Comparison of ENCODE assay signal across 8 cellular contexts in the genomic region with DNA sequence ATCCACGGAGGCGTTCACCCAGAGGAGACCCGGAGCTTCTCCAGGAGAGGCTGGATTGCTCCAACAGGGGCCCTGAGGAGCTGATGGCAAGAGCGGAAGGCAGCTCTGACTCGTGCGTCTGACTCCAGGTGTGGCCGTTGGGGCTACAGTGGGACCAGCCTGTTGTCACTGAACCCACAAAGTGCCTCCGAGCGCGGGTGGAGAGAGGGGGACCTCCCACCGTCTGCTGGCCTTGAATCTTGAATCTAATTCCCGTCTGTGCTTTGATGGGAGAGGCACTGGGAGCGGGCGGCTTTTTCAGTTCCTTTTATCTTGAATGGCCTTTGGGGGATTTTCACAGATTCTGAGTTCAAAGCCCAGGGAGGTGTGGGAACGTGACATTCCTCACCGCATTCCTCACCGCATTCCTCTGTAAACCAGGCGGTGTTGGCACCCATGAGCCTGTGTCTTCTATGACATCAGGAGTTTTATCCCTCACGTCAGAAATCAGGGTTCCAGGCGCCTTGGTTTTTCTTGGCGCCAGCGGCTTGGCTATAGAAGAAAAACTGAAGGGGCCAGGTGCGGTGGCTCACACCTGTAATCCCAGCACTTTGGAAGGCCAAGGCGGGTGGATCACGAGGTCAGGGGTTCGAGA.
DNase-seq lines count a peak whose midpoint lies in the region; ATAC-seq, FAIRE-seq and TF ChIP-seq lines count a peak whose summit lies in the region.

No MANE protein-coding gene starts in this region.

- no peak for ATAC-seq in GM21526 (IDR thresholded peaks at IDR 0.05; ENCODE audit: low FRiP score, unreplicated experiment)

- FAIRE-seq in RCC 7860 (lab: Jason Lieb, UNC), result peak; percentile 88

- H3K4me3 ChIP-seq in foreskin fibroblast (ENCODE audit: low read depth in 1 of 2, low read length in 2 of 2), result no peak overlapping the region
- H3K4me3 ChIP-seq in retinal pigment epithelial cell (ENCODE audit: low read length), result no peak overlapping the region

- TF ChIP-seq CTCF in foreskin fibroblast (IDR thresholded peaks at IDR 0.05; ENCODE audit: low read depth, low read length) (no peak), retinal pigment epithelial cell (conservative IDR thresholded peaks at IDR 0.05; ENCODE audit: low read depth, low read length) (no peak)

- peak; percentile 79 for DNase-seq in EH (ENCODE audit: low read depth)
- DNase-seq in RCC 7860 (ENCODE audit: low spot score), result peak; percentile 95
- DNase-seq in foreskin fibroblast, result peak; percentile 36 to 41
- DNase-seq in retinal pigment epithelial cell (ENCODE audit: low read depth), result peak; percentile 93
- no peak for DNase-seq in hypothalamus (lab: John Stamatoyannopoulos, UW)
- DNase-seq in AML-193 (lab: John Stamatoyannopoulos, UW), result no peak
- DNase-seq in AG20443 (ENCODE audit: low spot score), result no peak

Comparison
In these comparisons a context has a peak if more than half of its experiments do, and no peak if none do; other contexts are left out.
1. DNase-seq: peak in EH (single experiment), RCC 7860 (single experiment), foreskin fibroblast (2 of 2) and retinal pigment epithelial cell (single experiment); none in hypothalamus (0 of 51), AML-193 (0 of 2) and AG20443 (single experiment).